ENCODE assay signal across 14 cellular contexts in the genomic region with DNA sequence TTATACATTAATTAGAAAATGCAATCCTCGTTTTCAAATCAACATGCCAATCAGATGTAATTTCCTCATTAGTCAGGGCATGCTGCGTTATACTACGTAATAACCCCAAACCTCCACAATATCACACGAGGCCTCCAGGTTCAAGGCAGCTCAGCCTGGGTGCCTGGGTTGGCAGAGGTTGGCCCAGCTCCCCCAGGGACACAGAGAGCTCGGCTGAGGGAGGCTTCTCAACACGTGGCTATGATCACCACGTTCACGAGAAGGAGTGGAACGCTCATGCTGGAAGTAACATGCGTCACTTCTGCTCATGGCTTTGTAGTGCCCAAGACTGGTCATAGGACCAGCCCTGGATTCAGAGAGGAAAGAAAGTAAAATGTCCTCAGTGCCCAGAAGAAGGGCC.
DNase-seq lines count a peak whose midpoint lies in the region; TF ChIP-seq lines count a peak whose summit lies in the region.
"Had no signal": no experiment of that assay in that cellular context is flagged by ENCODE, and none has a peak within 500 bp of the region (broad histone marks: within the 10 kb centered on the region; RNA-seq: fewer than 3 reads in every experiment).

No MANE protein-coding gene starts in this region.

- no peak for TF ChIP-seq CTCF in nephron progenitor cell (IDR thresholded peaks at IDR 0.05)

- no peaks in the 10 kb centered on the region for H3K9me3 Mint-ChIP-seq in nephron progenitor cell
- H3K9me3 Mint-ChIP-seq: CD4-positive, alpha-beta T cell had no signal

- H3K4me3 Mint-ChIP-seq in nephron progenitor cell, result no peak overlapping the region
- H3K4me3 Mint-ChIP-seq: CD4-positive, alpha-beta T cell had no signal

- H3K36me3 Mint-ChIP-seq in nephron progenitor cell (ENCODE audit: low read depth), result no peaks in the 10 kb centered on the region

- peak; percentile 27 for DNase-seq in activated effector memory CD4-positive, alpha-beta T cell treated with anti-CD3 and anti-CD28 coated beads, Interleukin-2, amount 50 U/mL, for 16 hours
- no peak for DNase-seq in activated effector memory CD4-positive, alpha-beta T cell treated with Interleukin-2 at 50 U/mL for 16 hours
- DNase-seq in foreskin melanocyte (peak; percentile 70), nephron progenitor cell (no peak), cortex of kidney (lab: John Stamatoyannopoulos, UW) (no peak), LoVo (ENCODE audit: low spot score) (no peak), T-helper 2 cell (no peak)
- DNase-seq: AML-193; Caco-2; CD4-positive, alpha-beta T cell; DMS153; DMS79; GDM1; HCEC 1CT had no signal

- peak overlapping the region; percentile 32 for H3K27ac Mint-ChIP-seq in nephron progenitor cell
- H3K27ac Mint-ChIP-seq: CD4-positive, alpha-beta T cell had no signal

- H3K4me1 Mint-ChIP-seq in nephron progenitor cell, result peaks cover 21% of the 10 kb centered on the region

- peaks cover 53% of the 10 kb centered on the region for H3K27me3 Mint-ChIP-seq in nephron progenitor cell (ENCODE audit: low read depth, poor library complexity)

Comparison
In these comparisons a context has a peak if more than half of its experiments do, and no peak if none do; other contexts are left out.
1. DNase-seq: peak in activated effector memory CD4-positive, alpha-beta T cell treated with anti-CD3 and anti-CD28 coated beads, Interleukin-2, amount 50 U/mL, for 16 hours (single experiment) and foreskin melanocyte (single experiment); none in activated effector memory CD4-positive, alpha-beta T cell treated with Interleukin-2 at 50 U/mL for 16 hours (single experiment), nephron progenitor cell (single experiment), cortex of kidney (single experiment), LoVo (single experiment) and T-helper 2 cell (0 of 5).